Comparison of ENCODE assay signal across 8 cellular contexts in genomic region chrX:12955882-12956703, GRCh38. TPM values are rescaled to one million over a fixed set of nuclear protein-coding genes. Genes with fewer than 3 reads are reported as not detected.
DNase-seq lines count a peak whose midpoint lies in the region; ATAC-seq and TF ChIP-seq lines count a peak whose summit lies in the region.

No MANE protein-coding gene starts in this region.

- peak overlapping the region; percentile 55 for H3K27ac ChIP-seq in right atrium auricular region

- DNase-seq in activated naive CD4-positive, alpha-beta T cell treated with anti-CD3 and anti-CD28 coated beads, Interleukin-2, amount 50 U/mL, for 16 hours = peak; percentile 46
- DNase-seq in right atrium auricular region (ENCODE audit: low spot score) (no peak), iPS-NIHi11 (ENCODE audit: low spot score) (no peak)
- DNase-seq in stimulated activated CD4-positive, alpha-beta T cell treated with anti-CD3 and anti-CD28 coated beads, Interleukin-2, amount 100 ng/mL, for 24 hours = peak; percentile 57 to 70

- TF ChIP-seq POLR2A in Raji (IDR thresholded peaks at IDR 0.05; ENCODE audit: insufficient read depth, low read depth, low read length) = peak; percentile 46; the same call in 1 of the 2 replicates

- peaks cover 0 to 14% of the 10 kb centered on the region in 2 donors for H3K4me1 ChIP-seq in right atrium auricular region

- TF ChIP-seq CTCF in right atrium auricular region (IDR thresholded peaks at IDR 0.05) = no peak

- peak; percentile 69 for ATAC-seq in GM18907 (IDR thresholded peaks at IDR 0.05; ENCODE audit: unreplicated experiment)
- ATAC-seq in HG03095 (IDR thresholded peaks at IDR 0.05; ENCODE audit: unreplicated experiment) = peak; percentile 37
- no peak for ATAC-seq in GM21367 (IDR thresholded peaks at IDR 0.05; ENCODE audit: unreplicated experiment)

- H3K27me3 ChIP-seq in right atrium auricular region = no peaks in the 10 kb centered on the region

- no peak overlapping the region for H3K4me3 ChIP-seq in right atrium auricular region

- H3K9me3 ChIP-seq in right atrium auricular region = no peaks in the 10 kb centered on the region

- no peaks in the 10 kb centered on the region for H3K36me3 ChIP-seq in right atrium auricular region

RNA-seq across cellular contexts. Expression of gene TMSB4X, which starts 18.8 kb away (rescaled TPM):
- total RNA-seq in right atrium auricular region = 1,000 to 10,000 TPM; 1,780 to 2,397 TPM

RNA-seq across cellular contexts. Expression of gene TLR8, which starts 49.7 kb away (rescaled TPM):
- total RNA-seq in right atrium auricular region = 1 to 10 TPM in 1 of 2 donors, under 1 TPM in 1; 0.41 to 2.4 TPM

Comparison
In these comparisons a context has a peak if more than half of its experiments do, and no peak if none do; other contexts are left out.
1. DNase-seq: peak in activated naive CD4-positive, alpha-beta T cell treated with anti-CD3 and anti-CD28 coated beads, Interleukin-2, amount 50 U/mL, for 16 hours (single experiment) and stimulated activated CD4-positive, alpha-beta T cell treated with anti-CD3 and anti-CD28 coated beads, Interleukin-2, amount 100 ng/mL, for 24 hours (2 of 2); none in right atrium auricular region (single experiment) and iPS-NIHi11 (single experiment).